1 cellular context compared by ENCODE assay signal in genomic region chr4:103198111-103198765, GRCh38.
TF ChIP-seq lines count a peak whose summit lies in the region.

A gene with protein sequence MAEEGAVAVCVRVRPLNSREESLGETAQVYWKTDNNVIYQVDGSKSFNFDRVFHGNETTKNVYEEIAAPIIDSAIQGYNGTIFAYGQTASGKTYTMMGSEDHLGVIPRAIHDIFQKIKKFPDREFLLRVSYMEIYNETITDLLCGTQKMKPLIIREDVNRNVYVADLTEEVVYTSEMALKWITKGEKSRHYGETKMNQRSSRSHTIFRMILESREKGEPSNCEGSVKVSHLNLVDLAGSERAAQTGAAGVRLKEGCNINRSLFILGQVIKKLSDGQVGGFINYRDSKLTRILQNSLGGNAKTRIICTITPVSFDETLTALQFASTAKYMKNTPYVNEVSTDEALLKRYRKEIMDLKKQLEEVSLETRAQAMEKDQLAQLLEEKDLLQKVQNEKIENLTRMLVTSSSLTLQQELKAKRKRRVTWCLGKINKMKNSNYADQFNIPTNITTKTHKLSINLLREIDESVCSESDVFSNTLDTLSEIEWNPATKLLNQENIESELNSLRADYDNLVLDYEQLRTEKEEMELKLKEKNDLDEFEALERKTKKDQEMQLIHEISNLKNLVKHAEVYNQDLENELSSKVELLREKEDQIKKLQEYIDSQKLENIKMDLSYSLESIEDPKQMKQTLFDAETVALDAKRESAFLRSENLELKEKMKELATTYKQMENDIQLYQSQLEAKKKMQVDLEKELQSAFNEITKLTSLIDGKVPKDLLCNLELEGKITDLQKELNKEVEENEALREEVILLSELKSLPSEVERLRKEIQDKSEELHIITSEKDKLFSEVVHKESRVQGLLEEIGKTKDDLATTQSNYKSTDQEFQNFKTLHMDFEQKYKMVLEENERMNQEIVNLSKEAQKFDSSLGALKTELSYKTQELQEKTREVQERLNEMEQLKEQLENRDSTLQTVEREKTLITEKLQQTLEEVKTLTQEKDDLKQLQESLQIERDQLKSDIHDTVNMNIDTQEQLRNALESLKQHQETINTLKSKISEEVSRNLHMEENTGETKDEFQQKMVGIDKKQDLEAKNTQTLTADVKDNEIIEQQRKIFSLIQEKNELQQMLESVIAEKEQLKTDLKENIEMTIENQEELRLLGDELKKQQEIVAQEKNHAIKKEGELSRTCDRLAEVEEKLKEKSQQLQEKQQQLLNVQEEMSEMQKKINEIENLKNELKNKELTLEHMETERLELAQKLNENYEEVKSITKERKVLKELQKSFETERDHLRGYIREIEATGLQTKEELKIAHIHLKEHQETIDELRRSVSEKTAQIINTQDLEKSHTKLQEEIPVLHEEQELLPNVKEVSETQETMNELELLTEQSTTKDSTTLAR (N-terminal part only) (minus strand): TSS chr4:103198343. CDS start chr4:103198319, 24 bp downstream.

TF ChIP-seq in HepG2, 621 proteins besides CTCF, POLR2A, EP300 and RAD21 (continued from another document and continues in another):
- TF ChIP-seq, protein P1, sequence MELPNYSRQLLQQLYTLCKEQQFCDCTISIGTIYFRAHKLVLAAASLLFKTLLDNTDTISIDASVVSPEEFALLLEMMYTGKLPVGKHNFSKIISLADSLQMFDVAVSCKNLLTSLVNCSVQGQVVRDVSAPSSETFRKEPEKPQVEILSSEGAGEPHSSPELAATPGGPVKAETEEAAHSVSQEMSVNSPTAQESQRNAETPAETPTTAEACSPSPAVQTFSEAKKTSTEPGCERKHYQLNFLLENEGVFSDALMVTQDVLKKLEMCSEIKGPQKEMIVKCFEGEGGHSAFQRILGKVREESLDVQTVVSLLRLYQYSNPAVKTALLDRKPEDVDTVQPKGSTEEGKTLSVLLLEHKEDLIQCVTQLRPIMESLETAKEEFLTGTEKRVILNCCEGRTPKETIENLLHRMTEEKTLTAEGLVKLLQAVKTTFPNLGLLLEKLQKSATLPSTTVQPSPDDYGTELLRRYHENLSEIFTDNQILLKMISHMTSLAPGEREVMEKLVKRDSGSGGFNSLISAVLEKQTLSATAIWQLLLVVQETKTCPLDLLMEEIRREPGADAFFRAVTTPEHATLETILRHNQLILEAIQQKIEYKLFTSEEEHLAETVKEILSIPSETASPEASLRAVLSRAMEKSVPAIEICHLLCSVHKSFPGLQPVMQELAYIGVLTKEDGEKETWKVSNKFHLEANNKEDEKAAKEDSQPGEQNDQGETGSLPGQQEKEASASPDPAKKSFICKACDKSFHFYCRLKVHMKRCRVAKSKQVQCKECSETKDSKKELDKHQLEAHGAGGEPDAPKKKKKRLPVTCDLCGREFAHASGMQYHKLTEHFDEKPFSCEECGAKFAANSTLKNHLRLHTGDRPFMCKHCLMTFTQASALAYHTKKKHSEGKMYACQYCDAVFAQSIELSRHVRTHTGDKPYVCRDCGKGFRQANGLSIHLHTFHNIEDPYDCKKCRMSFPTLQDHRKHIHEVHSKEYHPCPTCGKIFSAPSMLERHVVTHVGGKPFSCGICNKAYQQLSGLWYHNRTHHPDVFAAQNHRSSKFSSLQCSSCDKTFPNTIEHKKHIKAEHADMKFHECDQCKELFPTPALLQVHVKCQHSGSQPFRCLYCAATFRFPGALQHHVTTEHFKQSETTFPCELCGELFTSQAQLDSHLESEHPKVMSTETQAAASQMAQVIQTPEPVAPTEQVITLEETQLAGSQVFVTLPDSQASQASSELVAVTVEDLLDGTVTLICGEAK (IDR thresholded peaks at IDR 0.05) = no peak
- TF ChIP-seq, protein P1 (CRISPR knock-in tag; IDR thresholded peaks at IDR 0.05) = peak; percentile 73
- TF ChIP-seq POLR2AphosphoS2 (IDR thresholded peaks at IDR 0.05; ENCODE audit: low read depth, low read length) = no peak
- 0 out of 2 replicates have a peak, but pooled peaks have one; percentile 48 for TF ChIP-seq KAT7 (CRISPR knock-in tag; IDR thresholded peaks at IDR 0.05; ENCODE audit: borderline replicate concordance)
- no peak for TF ChIP-seq AHDC1 (CRISPR knock-in tag; IDR thresholded peaks at IDR 0.05; ENCODE audit: borderline replicate concordance)
- TF ChIP-seq ZNF549 (CRISPR knock-in tag; IDR thresholded peaks at IDR 0.05) = no peak
- TF ChIP-seq BHLHE40 (IDR thresholded peaks at IDR 0.05; ENCODE audit: low read length) = peak; percentile 98
- TF ChIP-seq ZNF430 (CRISPR knock-in tag; IDR thresholded peaks at IDR 0.05) = no peak; the same call in 1 of the 2 replicates
- TF ChIP-seq GTF3A (CRISPR knock-in tag; conservative IDR thresholded peaks at IDR 0.05) = peak; percentile 29; the same call in 1 of the 2 replicates
- TF ChIP-seq ZNF562 (CRISPR knock-in tag; IDR thresholded peaks at IDR 0.05; ENCODE audit: borderline replicate concordance) = no peak
- peak; percentile 56; the same call in 1 of the 2 replicates for TF ChIP-seq SALL1 (CRISPR knock-in tag; IDR thresholded peaks at IDR 0.05)
- TF ChIP-seq ONECUT2 (CRISPR knock-in tag; IDR thresholded peaks at IDR 0.05) = no peak
- TF ChIP-seq SOX13 (IDR thresholded peaks at IDR 0.05) = no peak
- TF ChIP-seq SOX13 (CRISPR knock-in tag; conservative IDR thresholded peaks at IDR 0.05 in 1 of 2, IDR thresholded peaks at IDR 0.05 in 1 of 2) = no peak
- TF ChIP-seq ZNF616 (CRISPR knock-in tag; IDR thresholded peaks at IDR 0.05; ENCODE audit: low read depth) = no peak
- no peak for TF ChIP-seq MTA1 (CRISPR knock-in tag; IDR thresholded peaks at IDR 0.05; ENCODE audit: borderline replicate concordance)
- no peak for TF ChIP-seq MAFK (conservative IDR thresholded peaks at IDR 0.05 in 1 of 2, IDR thresholded peaks at IDR 0.05 in 1 of 2; ENCODE audit: low read length in 2 of 2)
- TF ChIP-seq ZNF382 (CRISPR knock-in tag; IDR thresholded peaks at IDR 0.05; ENCODE audit: borderline replicate concordance) = no peak
- TF ChIP-seq BCL6 (CRISPR knock-in tag; IDR thresholded peaks at IDR 0.05) = no peak; the same call in 1 of the 2 replicates
- no peak for TF ChIP-seq RARG (CRISPR knock-in tag; IDR thresholded peaks at IDR 0.05; ENCODE audit: low read depth)
- no peak for TF ChIP-seq PRPF4 (IDR thresholded peaks at IDR 0.05; ENCODE audit: low read depth, low read length, poor library complexity, severe bottlenecking)
- TF ChIP-seq, protein P2, sequence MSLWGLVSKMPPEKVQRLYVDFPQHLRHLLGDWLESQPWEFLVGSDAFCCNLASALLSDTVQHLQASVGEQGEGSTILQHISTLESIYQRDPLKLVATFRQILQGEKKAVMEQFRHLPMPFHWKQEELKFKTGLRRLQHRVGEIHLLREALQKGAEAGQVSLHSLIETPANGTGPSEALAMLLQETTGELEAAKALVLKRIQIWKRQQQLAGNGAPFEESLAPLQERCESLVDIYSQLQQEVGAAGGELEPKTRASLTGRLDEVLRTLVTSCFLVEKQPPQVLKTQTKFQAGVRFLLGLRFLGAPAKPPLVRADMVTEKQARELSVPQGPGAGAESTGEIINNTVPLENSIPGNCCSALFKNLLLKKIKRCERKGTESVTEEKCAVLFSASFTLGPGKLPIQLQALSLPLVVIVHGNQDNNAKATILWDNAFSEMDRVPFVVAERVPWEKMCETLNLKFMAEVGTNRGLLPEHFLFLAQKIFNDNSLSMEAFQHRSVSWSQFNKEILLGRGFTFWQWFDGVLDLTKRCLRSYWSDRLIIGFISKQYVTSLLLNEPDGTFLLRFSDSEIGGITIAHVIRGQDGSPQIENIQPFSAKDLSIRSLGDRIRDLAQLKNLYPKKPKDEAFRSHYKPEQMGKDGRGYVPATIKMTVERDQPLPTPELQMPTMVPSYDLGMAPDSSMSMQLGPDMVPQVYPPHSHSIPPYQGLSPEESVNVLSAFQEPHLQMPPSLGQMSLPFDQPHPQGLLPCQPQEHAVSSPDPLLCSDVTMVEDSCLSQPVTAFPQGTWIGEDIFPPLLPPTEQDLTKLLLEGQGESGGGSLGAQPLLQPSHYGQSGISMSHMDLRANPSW (CRISPR knock-in tag; IDR thresholded peaks at IDR 0.05; ENCODE audit: borderline replicate concordance) = no peak; the same call in 1 of the 2 replicates
- no peak for TF ChIP-seq SAFB2 (CRISPR knock-in tag; IDR thresholded peaks at IDR 0.05; ENCODE audit: borderline replicate concordance, low read depth)
- peak; percentile 83; the same call in 1 of the 2 replicates for TF ChIP-seq ZSCAN29 (CRISPR knock-in tag; conservative IDR thresholded peaks at IDR 0.05)
- peak; percentile 81 for TF ChIP-seq ASH2L (IDR thresholded peaks at IDR 0.05; ENCODE audit: insufficient read length, low read depth, low read length)
- TF ChIP-seq NCOA5 (CRISPR knock-in tag; IDR thresholded peaks at IDR 0.05) = no peak
- peak; percentile 35; the same call in 1 of the 2 replicates for TF ChIP-seq ARNTL (CRISPR knock-in tag; IDR thresholded peaks at IDR 0.05)
- TF ChIP-seq ZC3H13 (CRISPR knock-in tag; IDR thresholded peaks at IDR 0.05) = no peak
- no peak for TF ChIP-seq NBN (conservative IDR thresholded peaks at IDR 0.05)
- no peak for TF ChIP-seq ZC3H4 (CRISPR knock-in tag; IDR thresholded peaks at IDR 0.05; ENCODE audit: borderline replicate concordance)
- no peak for TF ChIP-seq ZNF552 (CRISPR knock-in tag; IDR thresholded peaks at IDR 0.05; ENCODE audit: borderline replicate concordance)
- no peak for TF ChIP-seq SUZ12 (IDR thresholded peaks at IDR 0.05; ENCODE audit: low read depth, low read length)
- TF ChIP-seq SP5 (CRISPR knock-in tag; IDR thresholded peaks at IDR 0.05; ENCODE audit: borderline replicate concordance, low read depth) = no peak
- TF ChIP-seq ZNF138 (CRISPR knock-in tag; IDR thresholded peaks at IDR 0.05; ENCODE audit: low read depth) = no peak
- TF ChIP-seq ZNF3 (CRISPR knock-in tag; IDR thresholded peaks at IDR 0.05) = no peak; the same call in 1 of the 2 replicates
- TF ChIP-seq KDM3A (CRISPR knock-in tag; IDR thresholded peaks at IDR 0.05; ENCODE audit: low read depth) = peak; percentile 43; the same call in 1 of the 2 replicates
- TF ChIP-seq, protein P3, sequence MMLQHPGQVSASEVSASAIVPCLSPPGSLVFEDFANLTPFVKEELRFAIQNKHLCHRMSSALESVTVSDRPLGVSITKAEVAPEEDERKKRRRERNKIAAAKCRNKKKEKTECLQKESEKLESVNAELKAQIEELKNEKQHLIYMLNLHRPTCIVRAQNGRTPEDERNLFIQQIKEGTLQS (CRISPR knock-in tag; IDR thresholded peaks at IDR 0.05) = no peak
- no peak for TF ChIP-seq FLYWCH1 (CRISPR knock-in tag; IDR thresholded peaks at IDR 0.05)
- no peak for TF ChIP-seq SP140L (CRISPR knock-in tag; IDR thresholded peaks at IDR 0.05; ENCODE audit: borderline replicate concordance)
- no peak for TF ChIP-seq MIER3 (CRISPR knock-in tag; IDR thresholded peaks at IDR 0.05; ENCODE audit: borderline replicate concordance)
